In the genomic region with DNA sequence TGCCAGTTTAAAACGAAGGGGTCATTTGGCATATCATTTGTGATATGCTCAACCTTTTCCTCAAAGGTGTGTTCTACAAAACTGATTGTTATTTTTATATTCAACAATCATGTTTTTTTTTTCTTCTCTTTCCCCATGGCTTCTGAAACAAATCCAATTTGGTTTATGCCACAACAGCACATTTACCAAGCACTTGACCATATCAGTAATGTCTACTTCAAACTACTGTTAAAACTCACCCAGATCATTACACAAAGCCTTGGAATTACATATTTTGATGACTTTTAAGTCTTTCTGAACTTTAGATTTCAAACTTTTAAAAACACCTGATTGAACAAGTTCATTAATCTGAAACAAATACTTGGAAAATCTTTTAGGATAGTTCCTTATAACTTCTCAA, we compare ENCODE assay signal across 36 cellular contexts.
"Had no signal": no experiment of that assay in that cellular context is flagged by ENCODE, and none has a peak within 500 bp of the region (broad histone marks: within the 10 kb centered on the region; RNA-seq: fewer than 3 reads in every experiment).

No MANE protein-coding gene starts in this region.

- H3K4me3 Mint-ChIP-seq: activated CD4-positive, alpha-beta memory T cell treated with anti-CD3 and anti-CD28 coated beads, Interleukin-2, amount 10 ng/mL, durations not matched to agents 7 days and 5 days; activated CD8-positive, alpha-beta memory T cell treated with anti-CD3 and anti-CD28 coated beads, Interleukin-2, amount 10 ng/mL, durations not matched to agents 7 days and 5 days; activated naive CD4-positive, alpha-beta T cell treated with anti-CD3 and anti-CD28 coated beads, Interleukin-2, amount 10 ng/mL, durations not matched to agents 7 days and 5 days; activated naive CD8-positive, alpha-beta T cell; activated naive CD8-positive, alpha-beta T cell treated with anti-CD3 and anti-CD28 coated beads, Interleukin-2, amount 50 U/mL, for 24 hours; brain; T-cell had no signal

- H3K27me3 Mint-ChIP-seq: activated CD4-positive, alpha-beta memory T cell treated with anti-CD3 and anti-CD28 coated beads, Interleukin-2, amount 10 ng/mL, durations not matched to agents 7 days and 5 days; activated CD8-positive, alpha-beta memory T cell treated with anti-CD3 and anti-CD28 coated beads, Interleukin-2, amount 10 ng/mL, durations not matched to agents 7 days and 5 days; activated naive CD4-positive, alpha-beta T cell treated with anti-CD3 and anti-CD28 coated beads, Interleukin-2, amount 10 ng/mL, durations not matched to agents 7 days and 5 days; activated naive CD8-positive, alpha-beta T cell; activated naive CD8-positive, alpha-beta T cell treated with anti-CD3 and anti-CD28 coated beads, Interleukin-2, amount 50 U/mL, for 24 hours; brain; T-cell had no signal

- FAIRE-seq: bronchial epithelial cell had no signal

- H3K9me3 ChIP-seq: Peyer's patch had no signal

- H3K27me3 ChIP-seq: Peyer's patch had no signal

- H3K4me3 ChIP-seq: Peyer's patch had no signal

- H3K9me3 Mint-ChIP-seq: activated CD4-positive, alpha-beta memory T cell treated with anti-CD3 and anti-CD28 coated beads, Interleukin-2, amount 10 ng/mL, durations not matched to agents 7 days and 5 days; activated naive CD4-positive, alpha-beta T cell treated with anti-CD3 and anti-CD28 coated beads, Interleukin-2, amount 10 ng/mL, durations not matched to agents 7 days and 5 days; activated naive CD8-positive, alpha-beta T cell treated with anti-CD3 and anti-CD28 coated beads, Interleukin-2, amount 50 U/mL, for 24 hours; brain; T-cell had no signal

- DNase-seq: activated CD4-positive, alpha-beta memory T cell treated with anti-CD3 and anti-CD28 coated beads, Interleukin-2, amount 10 ng/mL, durations not matched to agents 7 days and 5 days; activated CD4-positive, alpha-beta T cell treated with anti-CD3 and anti-CD28 coated beads for 1 hour; activated CD4-positive, alpha-beta T cell treated with anti-CD3 and anti-CD28 coated beads for 48 hours; activated CD4-positive, CD25-positive, alpha-beta regulatory T cell; activated CD8-positive, alpha-beta memory T cell treated with anti-CD3 and anti-CD28 coated beads for 24 hours; activated CD8-positive, alpha-beta memory T cell treated with anti-CD3 and anti-CD28 coated beads, Interleukin-2, amount 10 ng/mL, durations not matched to agents 7 days and 5 days; activated CD8-positive, alpha-beta memory T cell treated with anti-CD3 and anti-CD28 coated beads, Interleukin-2, amount 50 U/mL, for 48 hours; activated effector memory CD4-positive, alpha-beta T cell treated with Interleukin-2 at 50 U/mL for 16 hours; activated naive CD4-positive, alpha-beta T cell treated with anti-CD3 and anti-CD28 coated beads, Interleukin-2, amount 10 ng/mL, durations not matched to agents 7 days and 5 days; activated naive CD8-positive, alpha-beta T cell treated with anti-CD3 and anti-CD28 coated beads, Interleukin-2, amount 50 U/mL, for 24 hours; activated T-cell treated with anti-CD3 and anti-CD28 coated beads, Interleukin-2, amount 50 U/mL, for 48 hours; anterior cingulate cortex; caudate nucleus; cerebellar nuclear complex; MM.1S; NCI-H1092; NCI-H1436 treated with DMSO at 0.1 percent for 48 hours; NCI-H1694 treated with DMSO at 0.1 percent for 48 hours; NCI-H2029; NCI-H345; NCI-H524 treated with DMSO at 0.1 percent for 48 hours; NCI-H748 treated with DMSO at 0.1 percent for 48 hours; NK-92 treated with Interleukin-12 subunit alpha and Interleukin-12 subunit beta, amount 100 ng/mL, for 24 hours; PC-3; Peyer's patch; RPMI8226; SIG-M5; T-cell; T-helper 2 cell; T-helper 9 cell had no signal

- H3K27ac Mint-ChIP-seq: activated CD4-positive, alpha-beta memory T cell treated with anti-CD3 and anti-CD28 coated beads, Interleukin-2, amount 10 ng/mL, durations not matched to agents 7 days and 5 days; activated CD8-positive, alpha-beta memory T cell treated with anti-CD3 and anti-CD28 coated beads, Interleukin-2, amount 10 ng/mL, durations not matched to agents 7 days and 5 days; activated naive CD4-positive, alpha-beta T cell treated with anti-CD3 and anti-CD28 coated beads, Interleukin-2, amount 10 ng/mL, durations not matched to agents 7 days and 5 days; activated naive CD8-positive, alpha-beta T cell; activated naive CD8-positive, alpha-beta T cell treated with anti-CD3 and anti-CD28 coated beads, Interleukin-2, amount 50 U/mL, for 24 hours; T-cell had no signal

- ATAC-seq: activated CD8-positive, alpha-beta memory T cell treated with anti-CD3 and anti-CD28 coated beads, Interleukin-2, amount 10 ng/mL, durations not matched to agents 7 days and 5 days; activated naive CD8-positive, alpha-beta T cell treated with anti-CD3 and anti-CD28 coated beads, Interleukin-2, amount 50 U/mL, for 24 hours; Right ventricle myocardium inferior; SK-N-SH treated with all-trans-retinoic acid at 6 μM for 48 hours; T-cell had no signal

- H3K4me1 ChIP-seq: Peyer's patch had no signal

- H3K27ac ChIP-seq: Peyer's patch, VCaP had no signal
